In the genomic region with DNA sequence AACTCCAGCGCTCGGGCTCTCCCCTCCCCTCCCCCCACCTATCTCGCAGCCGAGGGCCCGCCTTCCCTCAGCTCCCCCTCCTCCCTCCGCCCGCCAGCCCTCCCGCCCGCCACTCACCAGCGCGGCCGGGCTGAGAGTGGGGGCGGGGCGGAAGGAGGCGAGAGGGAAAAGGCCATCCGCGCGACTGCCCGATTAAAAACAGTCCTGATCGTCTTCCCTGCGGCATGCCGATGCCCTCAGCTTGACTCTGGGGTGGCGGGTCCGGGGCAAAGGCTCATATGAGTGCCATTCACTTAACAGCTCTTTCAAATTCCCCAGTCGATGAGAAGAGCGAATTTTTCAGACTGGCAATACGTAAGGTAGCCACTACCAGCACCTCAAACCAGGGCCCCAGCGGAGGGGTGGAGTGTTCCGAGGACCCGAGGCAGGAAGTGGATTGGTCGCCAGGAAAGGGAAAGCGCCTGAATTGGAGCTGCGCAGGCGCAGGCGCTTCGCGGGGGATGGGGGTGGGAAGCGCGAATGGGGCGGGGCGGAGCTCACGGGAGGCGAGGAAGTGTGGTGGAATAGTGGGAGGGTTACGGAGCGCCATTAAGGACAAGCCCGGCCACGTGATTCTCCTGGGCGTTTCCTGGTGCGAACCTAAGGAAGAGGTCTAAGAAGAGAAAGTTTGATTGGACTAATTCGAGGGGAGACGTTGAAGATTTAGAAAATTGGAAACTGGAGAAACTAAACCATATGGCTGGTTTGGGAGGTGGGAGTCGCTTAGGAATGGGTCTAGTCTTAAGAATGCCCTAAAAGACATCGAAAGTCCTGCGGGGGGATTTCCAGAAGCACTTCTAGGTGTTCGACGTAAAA, we compare ENCODE assay signal across 8 cellular contexts.
DNase-seq lines count a peak whose midpoint lies in the region; ATAC-seq lines count a peak whose summit lies in the region.

A gene with protein sequence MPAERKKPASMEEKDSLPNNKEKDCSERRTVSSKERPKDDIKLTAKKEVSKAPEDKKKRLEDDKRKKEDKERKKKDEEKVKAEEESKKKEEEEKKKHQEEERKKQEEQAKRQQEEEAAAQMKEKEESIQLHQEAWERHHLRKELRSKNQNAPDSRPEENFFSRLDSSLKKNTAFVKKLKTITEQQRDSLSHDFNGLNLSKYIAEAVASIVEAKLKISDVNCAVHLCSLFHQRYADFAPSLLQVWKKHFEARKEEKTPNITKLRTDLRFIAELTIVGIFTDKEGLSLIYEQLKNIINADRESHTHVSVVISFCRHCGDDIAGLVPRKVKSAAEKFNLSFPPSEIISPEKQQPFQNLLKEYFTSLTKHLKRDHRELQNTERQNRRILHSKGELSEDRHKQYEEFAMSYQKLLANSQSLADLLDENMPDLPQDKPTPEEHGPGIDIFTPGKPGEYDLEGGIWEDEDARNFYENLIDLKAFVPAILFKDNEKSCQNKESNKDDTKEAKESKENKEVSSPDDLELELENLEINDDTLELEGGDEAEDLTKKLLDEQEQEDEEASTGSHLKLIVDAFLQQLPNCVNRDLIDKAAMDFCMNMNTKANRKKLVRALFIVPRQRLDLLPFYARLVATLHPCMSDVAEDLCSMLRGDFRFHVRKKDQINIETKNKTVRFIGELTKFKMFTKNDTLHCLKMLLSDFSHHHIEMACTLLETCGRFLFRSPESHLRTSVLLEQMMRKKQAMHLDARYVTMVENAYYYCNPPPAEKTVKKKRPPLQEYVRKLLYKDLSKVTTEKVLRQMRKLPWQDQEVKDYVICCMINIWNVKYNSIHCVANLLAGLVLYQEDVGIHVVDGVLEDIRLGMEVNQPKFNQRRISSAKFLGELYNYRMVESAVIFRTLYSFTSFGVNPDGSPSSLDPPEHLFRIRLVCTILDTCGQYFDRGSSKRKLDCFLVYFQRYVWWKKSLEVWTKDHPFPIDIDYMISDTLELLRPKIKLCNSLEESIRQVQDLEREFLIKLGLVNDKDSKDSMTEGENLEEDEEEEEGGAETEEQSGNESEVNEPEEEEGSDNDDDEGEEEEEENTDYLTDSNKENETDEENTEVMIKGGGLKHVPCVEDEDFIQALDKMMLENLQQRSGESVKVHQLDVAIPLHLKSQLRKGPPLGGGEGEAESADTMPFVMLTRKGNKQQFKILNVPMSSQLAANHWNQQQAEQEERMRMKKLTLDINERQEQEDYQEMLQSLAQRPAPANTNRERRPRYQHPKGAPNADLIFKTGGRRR (minus strand): TSS at position 13 of the 855 bp plus-strand sequence. CDS start 7,386 bp downstream, outside the sequence.

- peak within 1 kb of the TSS; percentile 100 for H3K27ac ChIP-seq in HUES48 (ENCODE audit: low read depth, low read length)

- peaks cover 14 to 33% of the 10 kb centered on the region in 2 donors for H3K4me1 Mint-ChIP-seq in effector memory CD8-positive, alpha-beta T cell (ENCODE audit: low read depth in 2 of 2)

- no peaks in the 10 kb centered on the region for H3K27me3 ChIP-seq in HUES48 (ENCODE audit: control insufficient read depth, insufficient read depth, low read length)
- no peaks in the 10 kb centered on the region for H3K27me3 ChIP-seq in NT2/D1 (ENCODE audit: insufficient read depth, insufficient read length)

- peaks cover 16% of the 10 kb centered on the region for H3K36me3 Mint-ChIP-seq in effector memory CD8-positive, alpha-beta T cell (ENCODE audit: insufficient read depth)

- H3K36me3 ChIP-seq in HUES48 (ENCODE audit: control insufficient read depth, insufficient read depth, low read length) (no peaks in the 10 kb centered on the region), NT2/D1 (ENCODE audit: insufficient read depth, insufficient read length, low read length) (peaks cover 5% of the 10 kb centered on the region)

- H3K9me3 Mint-ChIP-seq in effector memory CD8-positive, alpha-beta T cell: no peaks in the 10 kb centered on the region

- H3K4me3 ChIP-seq in HUES48 (ENCODE audit: low read depth, low read length) (peak within 1 kb of the TSS; percentile 91), NT2/D1 (ENCODE audit: insufficient read length, low read depth) (peak within 1 kb of the TSS; percentile 87)

- H3K4me3 Mint-ChIP-seq in effector memory CD8-positive, alpha-beta T cell: peak within 1 kb of the TSS; percentile 98 to 99

- H3K27ac Mint-ChIP-seq in effector memory CD8-positive, alpha-beta T cell: peak within 1 kb of the TSS; percentile 100

- H3K4me1 ChIP-seq in HUES48 (ENCODE audit: control insufficient read depth, insufficient read depth, low read length): peaks cover 13% of the 10 kb centered on the region
- H3K4me1 ChIP-seq in NT2/D1 (ENCODE audit: insufficient read depth, insufficient read length): no peaks in the 10 kb centered on the region

- no peaks in the 10 kb centered on the region for H3K9me3 ChIP-seq in HUES48 (ENCODE audit: control insufficient read depth, insufficient read depth, low read length)
- H3K9me3 ChIP-seq in NT2/D1 (ENCODE audit: insufficient read depth, low read length): peaks cover 3% of the 10 kb centered on the region; the same call in 1 of the 2 replicates

- H3K27me3 Mint-ChIP-seq in effector memory CD8-positive, alpha-beta T cell: no peaks in the 10 kb centered on the region

- ATAC-seq in GM21390 (IDR thresholded peaks at IDR 0.05; ENCODE audit: unreplicated experiment): peak; percentile 53
- peak; percentile 85 for ATAC-seq in effector memory CD8-positive, alpha-beta T cell (replicated peaks)

- peak; percentile 98 for DNase-seq in COLO829 (ENCODE audit: low spot score)
- peak; percentile 89 for DNase-seq in NT2/D1 (ENCODE audit: low read depth, low spot score)
- DNase-seq in activated CD8-positive, alpha-beta memory T cell treated with anti-CD3 and anti-CD28 coated beads for 48 hours (ENCODE audit: low read depth in 2 of 3, low spot score in 2 of 3): peak; percentile 93 to 96 (median 93)
- peak; percentile 90 to 94 (median 92) for DNase-seq in effector memory CD8-positive, alpha-beta T cell
- peak; percentile 99 for DNase-seq in medulla oblongata (ENCODE audit: extremely low spot score)
- peak; percentile 97 to 99 (median 98) for DNase-seq in stimulated activated CD4-positive, alpha-beta T cell treated with anti-CD3 and anti-CD28 coated beads, TNF-alpha, amount 100 ng/mL, for 48 hours (ENCODE audit: low read depth in 3 of 3)

- H3K9ac ChIP-seq in HUES48 (ENCODE audit: low read depth, low read length): peak within 1 kb of the TSS; percentile 100
- peak within 1 kb of the TSS; percentile 88 for H3K9ac ChIP-seq in NT2/D1 (ENCODE audit: insufficient read length, low read depth)

Comparison
In these comparisons a context has a peak if more than half of its experiments do, and no peak if none do; other contexts are left out.
1. Peak in every context shown above with its lines: DNase-seq, ATAC-seq, H3K4me3 ChIP-seq and H3K27ac ChIP-seq.